ENCODE assay signal across 9 cellular contexts in genomic region chr2:101667823-101668222, GRCh38.
"Had no signal": no experiment of that assay in that cellular context is flagged by ENCODE, and none has a peak within 500 bp of the region (broad histone marks: within the 10 kb centered on the region; RNA-seq: fewer than 3 reads in every experiment).

No MANE protein-coding gene starts in this region.

- ATAC-seq: HCT116 had no signal

- DNase-seq: GM23248, H9, HFFc6, KBM-7 had no signal

- H3K27me3 Mint-ChIP-seq: IgD-negative memory B cell had no signal

- H3K27ac Mint-ChIP-seq: H9, HFFc6, IgD-negative memory B cell had no signal

- H3K27ac ChIP-seq: GM23248 had no signal

- H3K4me3 ChIP-seq: GM23248 had no signal

- H3K4me3 Mint-ChIP-seq: H9, HFFc6 had no signal

- FAIRE-seq: H1, H54, HTR-8/SVneo had no signal

- H3K9ac ChIP-seq: GM23248 had no signal

- H2AFZ ChIP-seq: GM23248 had no signal
